Comparison of ENCODE assay signal across 16 cellular contexts in genomic region chr9:125204477-125204876, GRCh38. TPM values are rescaled to one million over a fixed set of nuclear protein-coding genes. Genes with fewer than 3 reads are reported as not detected.
DNase-seq lines count a peak whose midpoint lies in the region; ATAC-seq, FAIRE-seq and TF ChIP-seq lines count a peak whose summit lies in the region.
"Had no signal": no experiment of that assay in that cellular context is flagged by ENCODE, and none has a peak within 500 bp of the region (broad histone marks: within the 10 kb centered on the region; RNA-seq: fewer than 3 reads in every experiment).

No MANE protein-coding gene starts in this region.

- H3K9me3 Mint-ChIP-seq in endodermal cell: no peaks in the 10 kb centered on the region
- H3K9me3 Mint-ChIP-seq in stimulated activated naive B cell treated with anti-CD40 and anti-IgM and Interleukin-4, amounts not matched to agents 10 μg/mL and 1 μg/mL and 100 μg/mL, for 72 hours: peaks cover 0 to 2% of the 10 kb centered on the region in 2 donors
- H3K9me3 Mint-ChIP-seq: CD4-positive, CD25-positive, alpha-beta regulatory T cell had no signal

- CTCF ChIA-PET in HepG2 (lab: Yijun Ruan, JAX; ENCODE audit: low intra/inter-chr PET ratio, low total read pairs): no interaction called here

- 61% methylated on average over 3 of the region's 3 CpGs for WGBS in HepG2 (ENCODE audit: low lambda C conversion rate)
- 100% methylated on average over 1 of the region's 3 CpGs for WGBS in right lobe of liver (ENCODE audit: insufficient coverage, low coverage, low lambda C conversion rate, missing lambda C conversion rate)
- WGBS in endodermal cell (ENCODE audit: insufficient coverage in 1 of 2, insufficient read length in 1 of 2), 2 experiments: 96 to 100% methylated on average over 3 of the region's 3 CpGs

- FAIRE-seq in HepG2 (lab: Jason Lieb, UNC): peak; percentile 78
- FAIRE-seq: GM12878, H1, HTR-8/SVneo had no signal

- H3K79me2 ChIP-seq in HepG2 (ENCODE audit: insufficient read depth, low read length): peaks cover 10% of the 10 kb centered on the region

- H3K9me3 ChIP-seq in HepG2 (ENCODE audit: low read length) (no peaks in the 10 kb centered on the region), right lobe of liver (no peaks in the 10 kb centered on the region), T-helper 17 cell (ENCODE audit: control insufficient read depth, low read length, poor library complexity, severe bottlenecking) (no peaks in the 10 kb centered on the region), endodermal cell (ENCODE audit: control insufficient read depth, low read length) (no peaks in the 10 kb centered on the region)
- H3K9me3 ChIP-seq: BLaER1 treated with 17β-estradiol and CSF1 and Interleukin-3, amounts not matched to agents 10 nM and 100 nM; HAP-1 had no signal

- H3K36me3 Mint-ChIP-seq in T-helper 17 cell (ENCODE audit: low read depth): peaks cover 16% of the 10 kb centered on the region
- H3K36me3 Mint-ChIP-seq in endodermal cell (ENCODE audit: low read depth): peaks cover 34% of the 10 kb centered on the region
- H3K36me3 Mint-ChIP-seq in stimulated activated naive B cell treated with anti-CD40 and anti-IgM and Interleukin-4, amounts not matched to agents 10 μg/mL and 1 μg/mL and 100 μg/mL, for 72 hours: peaks cover 29 to 55% of the 10 kb centered on the region in 2 donors

- H3K27me3 Mint-ChIP-seq in T-helper 17 cell (no peaks in the 10 kb centered on the region), endodermal cell (ENCODE audit: insufficient read depth) (peaks cover 1% of the 10 kb centered on the region)
- H3K27me3 Mint-ChIP-seq in stimulated activated naive B cell treated with anti-CD40 and anti-IgM and Interleukin-4, amounts not matched to agents 10 μg/mL and 1 μg/mL and 100 μg/mL, for 72 hours: no peaks in the 10 kb centered on the region
- H3K27me3 Mint-ChIP-seq: CD4-positive, CD25-positive, alpha-beta regulatory T cell had no signal

- H3K4me3 Mint-ChIP-seq in T-helper 17 cell (no peak overlapping the region), endodermal cell (no peak overlapping the region)
- no peak overlapping the region for H3K4me3 Mint-ChIP-seq in stimulated activated naive B cell treated with anti-CD40 and anti-IgM and Interleukin-4, amounts not matched to agents 10 μg/mL and 1 μg/mL and 100 μg/mL, for 72 hours

- DNase-seq in HepG2 (ENCODE audit: low spot score): peak; percentile 74
- no peak for DNase-seq in right lobe of liver
- DNase-seq in T-helper 17 cell: no peak
- no peak for DNase-seq in endodermal cell
- DNase-seq in stimulated activated naive B cell treated with anti-CD40 and anti-IgM and Interleukin-4, amounts not matched to agents 10 μg/mL and 1 μg/mL and 100 μg/mL, for 72 hours: no peak
- DNase-seq in NCI-H226: no peak
- DNase-seq: ACHN; CD4-positive, CD25-positive, alpha-beta regulatory T cell; DMS79 had no signal

- peak overlapping the region; percentile 55 for H3K4me2 ChIP-seq in HepG2 (ENCODE audit: low read depth, low read length)
- H3K4me2 ChIP-seq: BLaER1 treated with 17β-estradiol and CSF1 and Interleukin-3, amounts not matched to agents 10 nM and 100 nM had no signal

- peak; percentile 20; the same call in 2 of the 3 replicates for ATAC-seq in HepG2
- no peak for ATAC-seq in right lobe of liver
- no peak for ATAC-seq in T-helper 17 cell
- no peak for ATAC-seq in stimulated activated naive B cell treated with anti-CD40 and anti-IgM and Interleukin-4, amounts not matched to agents 10 μg/mL and 1 μg/mL and 100 μg/mL, for 72 hours (replicated peaks)
- ATAC-seq in GM19328 (IDR thresholded peaks at IDR 0.05; ENCODE audit: unreplicated experiment): no peak
- no peak for ATAC-seq in HG03342 (IDR thresholded peaks at IDR 0.05; ENCODE audit: unreplicated experiment)
- ATAC-seq: GM12878 had no signal

- POLR2A ChIA-PET in HepG2 (lab: Yijun Ruan, JAX): interaction anchor here (0.7 to 3.2 kb wide), 3 partner anchors 9 to 37 kb away, joined by 3 to 20 read pairs (median 4); partner anchors contain the start of gene HSPA5

- H3K27me3 ChIP-seq in HepG2 (ENCODE audit: control insufficient read depth in 1 of 2, insufficient read depth in 2 of 2, low read length in 2 of 2) (no peaks in the 10 kb centered on the region), right lobe of liver (no peaks in the 10 kb centered on the region), endodermal cell (ENCODE audit: control insufficient read depth, insufficient read depth, low read length, poor library complexity, severe bottlenecking) (no peaks in the 10 kb centered on the region)
- H3K27me3 ChIP-seq: BLaER1 treated with 17β-estradiol and CSF1 and Interleukin-3, amounts not matched to agents 10 nM and 100 nM had no signal

- in situ Hi-C loops in HepG2 (cut with HindIII; ENCODE audit: extremely low pct_ligation_motif_present, low pct_unique_long_range_greater_than_20kb): no loop called here

- TF ChIP-seq RAD21 in HepG2 (CRISPR knock-in tag; IDR thresholded peaks at IDR 0.05): no peak

- peaks cover 19% of the 10 kb centered on the region for H3K4me1 Mint-ChIP-seq in T-helper 17 cell
- H3K4me1 Mint-ChIP-seq in endodermal cell: peaks cover 20% of the 10 kb centered on the region
- peaks cover 9 to 10% of the 10 kb centered on the region in 2 donors for H3K4me1 Mint-ChIP-seq in stimulated activated naive B cell treated with anti-CD40 and anti-IgM and Interleukin-4, amounts not matched to agents 10 μg/mL and 1 μg/mL and 100 μg/mL, for 72 hours

- H3K27ac Mint-ChIP-seq in T-helper 17 cell: peak overlapping the region; percentile 67
- H3K27ac Mint-ChIP-seq in endodermal cell: peak overlapping the region; percentile 11
- H3K27ac Mint-ChIP-seq in stimulated activated naive B cell treated with anti-CD40 and anti-IgM and Interleukin-4, amounts not matched to agents 10 μg/mL and 1 μg/mL and 100 μg/mL, for 72 hours: peak overlapping the region; percentile 11

- no peak for TF ChIP-seq EP300 in HepG2 (IDR thresholded peaks at IDR 0.05; ENCODE audit: low read depth in 2 of 2, low read length in 2 of 2)
- no peak for TF ChIP-seq EP300 in HepG2 (CRISPR knock-in tag; IDR thresholded peaks at IDR 0.05; ENCODE audit: borderline replicate concordance)

- H3K4me3 ChIP-seq in HepG2 (replicated peaks in 1 of 3; ENCODE audit: insufficient read depth in 1 of 3, low read depth in 2 of 3, low read length in 3 of 3) (no peak overlapping the region), right lobe of liver (no peak overlapping the region), endodermal cell (ENCODE audit: low read length) (no peak overlapping the region)
- H3K4me3 ChIP-seq: BLaER1 treated with 17β-estradiol and CSF1 and Interleukin-3, amounts not matched to agents 10 nM and 100 nM; GM12878; HAP-1 had no signal

- H4K20me1 ChIP-seq in HepG2 (ENCODE audit: insufficient read depth, low read length): no peaks in the 10 kb centered on the region

- no peak for TF ChIP-seq POLR2A in HepG2 (IDR thresholded peaks at IDR 0.05; ENCODE audit: insufficient read depth in 1 of 2, low read depth in 2 of 2, low read length in 2 of 2)
- TF ChIP-seq POLR2A in right lobe of liver (IDR thresholded peaks at IDR 0.05): no peak

- no TSS peak for BruUV-seq in HepG2 (replicated peaks; lab: Mats Ljungman, UMichigan)

- H3K36me3 ChIP-seq in HepG2 (replicated peaks in 1 of 2; ENCODE audit: control insufficient read depth in 1 of 2, insufficient read depth in 2 of 2, low read length in 2 of 2) (peaks cover 9 to 36% of the 10 kb centered on the region in 2 experiments), right lobe of liver (peaks cover 0 to 45% (median 17%) of the 10 kb centered on the region in 4 donors), endodermal cell (ENCODE audit: control insufficient read depth, insufficient read depth, low read length) (peaks cover 33% of the 10 kb centered on the region)

- intact Hi-C loops in HepG2 (cut with micrococcal nuclease; ENCODE audit: unreplicated experiment): no loop called here
- intact Hi-C loops in right lobe of liver (cut with DNase I): no loop called here

- H3K27ac ChIP-seq in HepG2 (ENCODE audit: extremely low read length, insufficient read depth, low read length) (peak overlapping the region; percentile 67), right lobe of liver (no peak overlapping the region), endodermal cell (ENCODE audit: low read depth, low read length) (no peak overlapping the region)

- H2AFZ ChIP-seq in HepG2 (ENCODE audit: low read length): no peak overlapping the region

- TF ChIP-seq CTCF in HepG2 (CRISPR knock-in tag; IDR thresholded peaks at IDR 0.05) (no peak), right lobe of liver (IDR thresholded peaks at IDR 0.05) (no peak), endodermal cell (conservative IDR thresholded peaks at IDR 0.05) (no peak)

- H3K9ac ChIP-seq in HepG2 (ENCODE audit: insufficient read depth, low read depth, low read length) (0 out of 2 replicates have a peak overlapping the region, but pooled peaks have one; percentile 39), endodermal cell (ENCODE audit: extremely low read depth, low read length, poor library complexity, severe bottlenecking) (no peak overlapping the region)
- H3K9ac ChIP-seq: BLaER1 treated with 17β-estradiol and CSF1 and Interleukin-3, amounts not matched to agents 10 nM and 100 nM had no signal

- peaks cover 36% of the 10 kb centered on the region for H3K4me1 ChIP-seq in HepG2 (ENCODE audit: insufficient read depth, low read length)
- H3K4me1 ChIP-seq in right lobe of liver: peaks cover 0 to 7% (median 0%) of the 10 kb centered on the region in 4 donors
- H3K4me1 ChIP-seq in endodermal cell (ENCODE audit: control insufficient read depth, insufficient read depth, low read length): peaks cover 2% of the 10 kb centered on the region

RNA-seq across cellular contexts. Expression of gene RABEPK, which starts 4.1 kb away (rescaled TPM):
- total RNA-seq in HepG2 (2016; rRNA removed; fragmentation: Illumina TruSeq; extraction: Trizol) (90.0 and 103 TPM in 2 replicates), right lobe of liver (10 to 100 TPM in 5 of 6 experiments, 1 to 10 TPM in 1; 9.4 to 27.4 (median 21.5) TPM), T-helper 17 cell (10 to 100 TPM in 1 of 2 donors, 1 to 10 TPM in 1; 9.8 to 13.0 TPM), endodermal cell (10 to 100 TPM; 19.3 to 19.7 TPM)
- total RNA-seq in HepG2 (2016; cell fraction: cytosol; rRNA removed; fragmentation: Illumina TruSeq; extraction: Trizol; ENCODE audit: low read depth): 53.4 and 72.5 TPM in 2 replicates
- 93.4 and 96.8 TPM in 2 replicates for total RNA-seq in HepG2 (2016; cell fraction: insoluble cytoplasmic fraction; rRNA removed; fragmentation: Illumina TruSeq; extraction: Trizol)
- 85.0 and 123 TPM in 2 replicates for total RNA-seq in HepG2 (2016; cell fraction: membrane; rRNA removed; fragmentation: Illumina TruSeq; extraction: Trizol)
- total RNA-seq in HepG2 (2016; cell fraction: nucleus; rRNA removed; fragmentation: Illumina TruSeq; extraction: Trizol): 41.3 and 42.3 TPM in 2 replicates
- 61.1 and 75.5 TPM in 2 replicates for polyA plus RNA-seq in HepG2 (2011; rRNA removed)
- polyA plus RNA-seq in HepG2 (2011; cell fraction: cytosol; rRNA removed): 64.3 and 75.5 TPM in 2 replicates
- 34.1 and 38.7 TPM in 2 replicates for polyA plus RNA-seq in HepG2 (2011; cell fraction: nucleus; rRNA removed)
- polyA plus RNA-seq in HepG2 (2012): 49.1 and 54.5 TPM in 2 replicates
- polyA plus RNA-seq in HepG2 (2016; cell fraction: cytosol; fragmentation: Illumina TruSeq; extraction: Trizol; ENCODE audit: low read depth): 46.9 and 76.5 TPM in 2 replicates
- polyA plus RNA-seq in HepG2 (2016; cell fraction: insoluble cytoplasmic fraction; fragmentation: Illumina TruSeq; extraction: Trizol; ENCODE audit: low read depth): 89.7 and 90.2 TPM in 2 replicates
- 64.9 and 87.8 TPM in 2 replicates for polyA plus RNA-seq in HepG2 (2016; cell fraction: membrane; fragmentation: Illumina TruSeq; extraction: Trizol; ENCODE audit: low read depth)
- polyA plus RNA-seq in HepG2 (2016; cell fraction: nucleus; fragmentation: Illumina TruSeq; extraction: Trizol; ENCODE audit: insufficient read depth, low read depth): 63.0 and 63.2 TPM in 2 replicates
- polyA minus RNA-seq in HepG2 (2011; rRNA and poly(A)+ RNA removed; ENCODE audit: low replicate concordance): 38.7 and 63.4 TPM in 2 replicates
- polyA minus RNA-seq in HepG2 (2011; cell fraction: cytosol; rRNA and poly(A)+ RNA removed): 18.4 and 19.4 TPM in 2 replicates
- polyA minus RNA-seq in HepG2 (2011; cell fraction: nucleus; rRNA and poly(A)+ RNA removed): 12.0 and 14.9 TPM in 2 replicates
- 19.6 TPM for polyA plus RNA-seq in endodermal cell (2013, experiment 1 of 2)
- polyA plus RNA-seq in endodermal cell (2013, experiment 2 of 2): 18.7 TPM

RNA-seq across cellular contexts. Expression of gene PPP6C, which starts 14.9 kb away (rescaled TPM):
- total RNA-seq in HepG2 (2016; rRNA removed; fragmentation: Illumina TruSeq; extraction: Trizol): 20.9 and 32.7 TPM in 2 replicates
- total RNA-seq in HepG2 (2016; cell fraction: cytosol; rRNA removed; fragmentation: Illumina TruSeq; extraction: Trizol; ENCODE audit: low read depth): 7.3 and 8.8 TPM in 2 replicates
- 22.6 and 28.4 TPM in 2 replicates for total RNA-seq in HepG2 (2016; cell fraction: insoluble cytoplasmic fraction; rRNA removed; fragmentation: Illumina TruSeq; extraction: Trizol)
- 17.5 and 19.3 TPM in 2 replicates for total RNA-seq in HepG2 (2016; cell fraction: membrane; rRNA removed; fragmentation: Illumina TruSeq; extraction: Trizol)
- 12.4 and 13.3 TPM in 2 replicates for total RNA-seq in HepG2 (2016; cell fraction: nucleus; rRNA removed; fragmentation: Illumina TruSeq; extraction: Trizol)
- 13.0 and 18.5 TPM in 2 replicates for polyA plus RNA-seq in HepG2 (2011; rRNA removed)
- polyA plus RNA-seq in HepG2 (2011; cell fraction: cytosol; rRNA removed): 9.8 and 15.8 TPM in 2 replicates
- 3.2 and 4.7 TPM in 2 replicates for polyA plus RNA-seq in HepG2 (2011; cell fraction: nucleus; rRNA removed)
- polyA plus RNA-seq in HepG2 (2012): 16.8 and 24.2 TPM in 2 replicates
- polyA plus RNA-seq in HepG2 (2016; cell fraction: cytosol; fragmentation: Illumina TruSeq; extraction: Trizol; ENCODE audit: low read depth): 8.3 and 8.4 TPM in 2 replicates
- polyA plus RNA-seq in HepG2 (2016; cell fraction: insoluble cytoplasmic fraction; fragmentation: Illumina TruSeq; extraction: Trizol; ENCODE audit: low read depth): 44.1 and 50.4 TPM in 2 replicates
- 14.4 and 17.7 TPM in 2 replicates for polyA plus RNA-seq in HepG2 (2016; cell fraction: membrane; fragmentation: Illumina TruSeq; extraction: Trizol; ENCODE audit: low read depth)
- 18.5 and 19.5 TPM in 2 replicates for polyA plus RNA-seq in HepG2 (2016; cell fraction: nucleus; fragmentation: Illumina TruSeq; extraction: Trizol; ENCODE audit: insufficient read depth, low read depth)
- polyA minus RNA-seq in HepG2 (2011; rRNA and poly(A)+ RNA removed; ENCODE audit: low replicate concordance): 9.8 and 19.2 TPM in 2 replicates
- 15.6 and 16.9 TPM in 2 replicates for polyA minus RNA-seq in HepG2 (2011; cell fraction: cytosol; rRNA and poly(A)+ RNA removed)
- polyA minus RNA-seq in HepG2 (2011; cell fraction: nucleus; rRNA and poly(A)+ RNA removed): 10.2 and 11.8 TPM in 2 replicates
- 10 to 100 TPM; 11.8 to 18.6 (median 15.3) TPM for total RNA-seq in right lobe of liver
- 10 to 100 TPM; 34.3 to 34.6 TPM for total RNA-seq in T-helper 17 cell
- 10 to 100 TPM; 38.2 to 49.6 TPM for total RNA-seq in endodermal cell
- 31.8 TPM for polyA plus RNA-seq in endodermal cell (2013, experiment 1 of 2)
- polyA plus RNA-seq in endodermal cell (2013, experiment 2 of 2): 29.4 TPM

RNA-seq across cellular contexts. Expression of gene HSPA5, which starts 36.7 kb away (rescaled TPM):
- 170 and 201 TPM in 2 replicates for total RNA-seq in HepG2 (2016; rRNA removed; fragmentation: Illumina TruSeq; extraction: Trizol)
- 11.3 and 12.9 TPM in 2 replicates for total RNA-seq in HepG2 (2016; cell fraction: cytosol; rRNA removed; fragmentation: Illumina TruSeq; extraction: Trizol; ENCODE audit: low read depth)
- total RNA-seq in HepG2 (2016; cell fraction: insoluble cytoplasmic fraction; rRNA removed; fragmentation: Illumina TruSeq; extraction: Trizol): 150 and 197 TPM in 2 replicates
- total RNA-seq in HepG2 (2016; cell fraction: membrane; rRNA removed; fragmentation: Illumina TruSeq; extraction: Trizol): 29.2 and 35.2 TPM in 2 replicates
- total RNA-seq in HepG2 (2016; cell fraction: nucleus; rRNA removed; fragmentation: Illumina TruSeq; extraction: Trizol): 348 and 388 TPM in 2 replicates
- 187 and 206 TPM in 2 replicates for polyA plus RNA-seq in HepG2 (2011; rRNA removed)
- 150 and 201 TPM in 2 replicates for polyA plus RNA-seq in HepG2 (2011; cell fraction: cytosol; rRNA removed)
- polyA plus RNA-seq in HepG2 (2011; cell fraction: nucleus; rRNA removed): 105 and 114 TPM in 2 replicates
- 378 and 476 TPM in 2 replicates for polyA plus RNA-seq in HepG2 (2012)
- 23.2 and 24.9 TPM in 2 replicates for polyA plus RNA-seq in HepG2 (2016; cell fraction: cytosol; fragmentation: Illumina TruSeq; extraction: Trizol; ENCODE audit: low read depth)
- 263 and 283 TPM in 2 replicates for polyA plus RNA-seq in HepG2 (2016; cell fraction: insoluble cytoplasmic fraction; fragmentation: Illumina TruSeq; extraction: Trizol; ENCODE audit: low read depth)
- 33.1 and 41.5 TPM in 2 replicates for polyA plus RNA-seq in HepG2 (2016; cell fraction: membrane; fragmentation: Illumina TruSeq; extraction: Trizol; ENCODE audit: low read depth)
- polyA plus RNA-seq in HepG2 (2016; cell fraction: nucleus; fragmentation: Illumina TruSeq; extraction: Trizol; ENCODE audit: insufficient read depth, low read depth): 733 and 789 TPM in 2 replicates
- 133 and 284 TPM in 2 replicates for polyA minus RNA-seq in HepG2 (2011; rRNA and poly(A)+ RNA removed; ENCODE audit: low replicate concordance)
- 290 and 324 TPM in 2 replicates for polyA minus RNA-seq in HepG2 (2011; cell fraction: cytosol; rRNA and poly(A)+ RNA removed)
- 124 and 160 TPM in 2 replicates for polyA minus RNA-seq in HepG2 (2011; cell fraction: nucleus; rRNA and poly(A)+ RNA removed)
- total RNA-seq in right lobe of liver: 100 to 1,000 TPM; 240 to 359 (median 259) TPM
- total RNA-seq in T-helper 17 cell: 100 to 1,000 TPM; 224 to 229 TPM
- total RNA-seq in endodermal cell: 100 to 1,000 TPM; 245 to 487 TPM
- polyA plus RNA-seq in endodermal cell (2013, experiment 1 of 2): 252 TPM
- 282 TPM for polyA plus RNA-seq in endodermal cell (2013, experiment 2 of 2)

RNA-seq across cellular contexts. Expression of gene GAPVD1, which starts 57.1 kb away (rescaled TPM):
- total RNA-seq in HepG2 (2016; rRNA removed; fragmentation: Illumina TruSeq; extraction: Trizol) (33.2 and 47.0 TPM in 2 replicates), right lobe of liver (10 to 100 TPM; 15.7 to 24.1 (median 21.1) TPM), T-helper 17 cell (10 to 100 TPM; 67.1 to 76.4 TPM), endodermal cell (10 to 100 TPM; 44.4 to 48.4 TPM)
- 14.6 and 17.1 TPM in 2 replicates for total RNA-seq in HepG2 (2016; cell fraction: cytosol; rRNA removed; fragmentation: Illumina TruSeq; extraction: Trizol; ENCODE audit: low read depth)
- 32.1 and 41.4 TPM in 2 replicates for total RNA-seq in HepG2 (2016; cell fraction: insoluble cytoplasmic fraction; rRNA removed; fragmentation: Illumina TruSeq; extraction: Trizol)
- 14.1 and 14.7 TPM in 2 replicates for total RNA-seq in HepG2 (2016; cell fraction: membrane; rRNA removed; fragmentation: Illumina TruSeq; extraction: Trizol)
- 39.6 and 45.1 TPM in 2 replicates for total RNA-seq in HepG2 (2016; cell fraction: nucleus; rRNA removed; fragmentation: Illumina TruSeq; extraction: Trizol)
- polyA plus RNA-seq in HepG2 (2011; rRNA removed): 9.4 and 11.1 TPM in 2 replicates
- 4.5 and 7.1 TPM in 2 replicates for polyA plus RNA-seq in HepG2 (2011; cell fraction: cytosol; rRNA removed)
- 15.4 and 18.2 TPM in 2 replicates for polyA plus RNA-seq in HepG2 (2011; cell fraction: nucleus; rRNA removed)
- polyA plus RNA-seq in HepG2 (2012): 14.1 and 14.6 TPM in 2 replicates
- polyA plus RNA-seq in HepG2 (2016; cell fraction: cytosol; fragmentation: Illumina TruSeq; extraction: Trizol; ENCODE audit: low read depth): 0.40 and 0.53 TPM in 2 replicates
- 16.0 and 18.1 TPM in 2 replicates for polyA plus RNA-seq in HepG2 (2016; cell fraction: insoluble cytoplasmic fraction; fragmentation: Illumina TruSeq; extraction: Trizol; ENCODE audit: low read depth)
- polyA plus RNA-seq in HepG2 (2016; cell fraction: membrane; fragmentation: Illumina TruSeq; extraction: Trizol; ENCODE audit: low read depth): 1.4 and 1.7 TPM in 2 replicates
- polyA plus RNA-seq in HepG2 (2016; cell fraction: nucleus; fragmentation: Illumina TruSeq; extraction: Trizol; ENCODE audit: insufficient read depth, low read depth): 21.3 and 26.6 TPM in 2 replicates
- 22.4 and 55.2 TPM in 2 replicates for polyA minus RNA-seq in HepG2 (2011; rRNA and poly(A)+ RNA removed; ENCODE audit: low replicate concordance)
- 24.6 and 33.5 TPM in 2 replicates for polyA minus RNA-seq in HepG2 (2011; cell fraction: cytosol; rRNA and poly(A)+ RNA removed)
- 59.9 and 66.5 TPM in 2 replicates for polyA minus RNA-seq in HepG2 (2011; cell fraction: nucleus; rRNA and poly(A)+ RNA removed)
- polyA plus RNA-seq in endodermal cell (2013, experiment 1 of 2): 20.2 TPM
- polyA plus RNA-seq in endodermal cell (2013, experiment 2 of 2): 24.2 TPM

Comparison
In these comparisons a context has a peak if more than half of its experiments do, and no peak if none do; other contexts are left out.
1. H3K27ac Mint-ChIP-seq: peak in every context shown above with its lines; median percentile 67 in T-helper 17 cell; 11 in endodermal cell; 11 in stimulated activated naive B cell treated with anti-CD40 and anti-IgM and Interleukin-4, amounts not matched to agents 10 μg/mL and 1 μg/mL and 100 μg/mL, for 72 hours.